In genomic region chr5:82365026-82365425, GRCh38 we compare ENCODE assay signal across 17 cellular contexts.
DNase-seq lines count a peak whose midpoint lies in the region; ATAC-seq and TF ChIP-seq lines count a peak whose summit lies in the region.
"Had no signal": no experiment of that assay in that cellular context is flagged by ENCODE, and none has a peak within 500 bp of the region (broad histone marks: within the 10 kb centered on the region; RNA-seq: fewer than 3 reads in every experiment).

No MANE protein-coding gene starts in this region.

- no peaks in the 10 kb centered on the region for H3K4me1 ChIP-seq in hepatocyte (ENCODE audit: insufficient read depth)
- H3K4me1 ChIP-seq in thoracic aorta (ENCODE audit: control insufficient read depth in 1 of 2, low read depth in 2 of 2), result peaks cover 5 to 40% of the 10 kb centered on the region in 2 donors
- H3K4me1 ChIP-seq in SJCRH30, result no peaks in the 10 kb centered on the region
- H3K4me1 ChIP-seq: vagina had no signal

- H3K79me2 ChIP-seq in hepatocyte, result no peaks in the 10 kb centered on the region

- 79% methylated on average over 4 of the region's 4 CpGs for WGBS in hepatocyte (ENCODE audit: low lambda C conversion rate, missing lambda C conversion rate)

- H3K27ac Mint-ChIP-seq in activated CD4-positive, alpha-beta T cell treated with anti-CD3 and anti-CD28 coated beads, Interleukin-2, amount 10 ng/mL, durations not matched to agents 24 days and 14 days, result no peak overlapping the region
- H3K27ac Mint-ChIP-seq in activated T-helper 1 cell treated with anti-CD3 and anti-CD28 coated beads, Interleukin-12 subunit alpha, Interleukin-12 subunit beta, Interleukin-2, Interleukin-4 antibody, amounts not matched to agents 30 ng/mL and 10 ng/mL and 1 ng/mL, durations not matched to agents 14 hours and 24 hours and 36 hours, result peak overlapping the region; percentile 68

- no peaks in the 10 kb centered on the region for H3K27me3 ChIP-seq in hepatocyte
- no peaks in the 10 kb centered on the region for H3K27me3 ChIP-seq in thoracic aorta (replicated peaks; ENCODE audit: insufficient read depth)
- no peaks in the 10 kb centered on the region for H3K27me3 ChIP-seq in SJCRH30
- H3K27me3 ChIP-seq: BLaER1 treated with 17β-estradiol and CSF1 and Interleukin-3, amounts not matched to agents 10 nM and 100 nM; vagina had no signal

- no peak for DNase-seq in activated CD4-positive, alpha-beta T cell treated with anti-CD3 and anti-CD28 coated beads, Interleukin-2, amount 10 ng/mL, durations not matched to agents 24 days and 14 days
- no peak for DNase-seq in activated CD4-positive, alpha-beta T cell treated with anti-CD3 and anti-CD28 coated beads, Interleukin-2, amount 50 U/mL, for 48 hours
- no peak for DNase-seq in activated T-helper 1 cell treated with anti-CD3 and anti-CD28 coated beads, Interleukin-12 subunit alpha, Interleukin-12 subunit beta, Interleukin-2, Interleukin-4 antibody, amounts not matched to agents 30 ng/mL and 10 ng/mL and 1 ng/mL, durations not matched to agents 14 hours and 24 hours and 36 hours (ENCODE audit: low spot score)
- no peak for DNase-seq in hepatocyte (ENCODE audit: low spot score)
- no peak for DNase-seq in thoracic aorta (ENCODE audit: low spot score)
- DNase-seq in SJCRH30, result no peak
- DNase-seq in caudate nucleus (lab: John Stamatoyannopoulos, UW), result no peak
- DNase-seq: activated CD8-positive, alpha-beta memory T cell treated with anti-CD3 and anti-CD28 coated beads for 24 hours; MM.1S; NCI-H1436 treated with DMSO at 0.1 percent for 48 hours had no signal

- H3K27ac ChIP-seq in hepatocyte (peak overlapping the region; percentile 86), thoracic aorta (peak overlapping the region; percentile 30 to 31), SJCRH30 (no peak overlapping the region), caudate nucleus (ENCODE audit: low read depth, low read length) (no peak overlapping the region)
- H3K27ac ChIP-seq: BLaER1 treated with 17β-estradiol and CSF1 and Interleukin-3, amounts not matched to agents 10 nM and 100 nM; neutrophil; vagina had no signal

- H3K4me2 ChIP-seq in hepatocyte, result no peak overlapping the region
- H3K4me2 ChIP-seq: BLaER1 treated with 17β-estradiol and CSF1 and Interleukin-3, amounts not matched to agents 10 nM and 100 nM had no signal

- H3K4me3 Mint-ChIP-seq in activated CD4-positive, alpha-beta T cell treated with anti-CD3 and anti-CD28 coated beads, Interleukin-2, amount 10 ng/mL, durations not matched to agents 24 days and 14 days, result peak overlapping the region; percentile 18
- H3K4me3 Mint-ChIP-seq in activated T-helper 1 cell treated with anti-CD3 and anti-CD28 coated beads, Interleukin-12 subunit alpha, Interleukin-12 subunit beta, Interleukin-2, Interleukin-4 antibody, amounts not matched to agents 30 ng/mL and 10 ng/mL and 1 ng/mL, durations not matched to agents 14 hours and 24 hours and 36 hours, result no peak overlapping the region
- H3K4me3 Mint-ChIP-seq: activated T-cell treated with anti-CD3 and anti-CD28 coated beads, Interleukin-2, amount 50 U/mL, for 4 hours had no signal

- H4K20me1 ChIP-seq in hepatocyte (ENCODE audit: insufficient read depth, poor library complexity, severe bottlenecking), result no peaks in the 10 kb centered on the region
- H4K20me1 ChIP-seq: BLaER1 treated with 17β-estradiol and CSF1 and Interleukin-3, amounts not matched to agents 10 nM and 100 nM had no signal

- no peak for TF ChIP-seq CTCF in hepatocyte (IDR thresholded peaks at IDR 0.05; ENCODE audit: poor library complexity)
- no peak for TF ChIP-seq CTCF in thoracic aorta (IDR thresholded peaks at IDR 0.05)

- peaks cover 5% of the 10 kb centered on the region for H3K36me3 Mint-ChIP-seq in activated CD4-positive, alpha-beta T cell treated with anti-CD3 and anti-CD28 coated beads, Interleukin-2, amount 10 ng/mL, durations not matched to agents 24 days and 14 days (ENCODE audit: low read depth)
- H3K36me3 Mint-ChIP-seq in activated T-helper 1 cell treated with anti-CD3 and anti-CD28 coated beads, Interleukin-12 subunit alpha, Interleukin-12 subunit beta, Interleukin-2, Interleukin-4 antibody, amounts not matched to agents 30 ng/mL and 10 ng/mL and 1 ng/mL, durations not matched to agents 14 hours and 24 hours and 36 hours (ENCODE audit: low read depth), result peaks cover 15% of the 10 kb centered on the region

- H3K4me1 Mint-ChIP-seq in activated CD4-positive, alpha-beta T cell treated with anti-CD3 and anti-CD28 coated beads, Interleukin-2, amount 10 ng/mL, durations not matched to agents 24 days and 14 days, result peaks cover 34% of the 10 kb centered on the region
- peaks cover 63% of the 10 kb centered on the region for H3K4me1 Mint-ChIP-seq in activated T-helper 1 cell treated with anti-CD3 and anti-CD28 coated beads, Interleukin-12 subunit alpha, Interleukin-12 subunit beta, Interleukin-2, Interleukin-4 antibody, amounts not matched to agents 30 ng/mL and 10 ng/mL and 1 ng/mL, durations not matched to agents 14 hours and 24 hours and 36 hours (ENCODE audit: low read depth)

- peaks cover 16% of the 10 kb centered on the region for H3K9me3 Mint-ChIP-seq in activated CD4-positive, alpha-beta T cell treated with anti-CD3 and anti-CD28 coated beads, Interleukin-2, amount 10 ng/mL, durations not matched to agents 24 days and 14 days
- peaks cover 6% of the 10 kb centered on the region for H3K9me3 Mint-ChIP-seq in activated T-helper 1 cell treated with anti-CD3 and anti-CD28 coated beads, Interleukin-12 subunit alpha, Interleukin-12 subunit beta, Interleukin-2, Interleukin-4 antibody, amounts not matched to agents 30 ng/mL and 10 ng/mL and 1 ng/mL, durations not matched to agents 14 hours and 24 hours and 36 hours
- H3K9me3 Mint-ChIP-seq: activated naive CD4-positive, alpha-beta T cell treated with anti-CD3 and anti-CD28 coated beads, Interleukin-2, amount 50 U/mL, for 72 hours; activated T-cell treated with anti-CD3 and anti-CD28 coated beads, Interleukin-2, amount 50 U/mL, for 4 hours had no signal

- no peaks in the 10 kb centered on the region for H3K9me2 ChIP-seq in hepatocyte (replicated peaks; ENCODE audit: insufficient read depth)

- ATAC-seq in thoracic aorta (ENCODE audit: insufficient number of reproducible peaks, low FRiP score, low read depth), result no peak
- ATAC-seq in GM21576 (IDR thresholded peaks at IDR 0.05; ENCODE audit: unreplicated experiment), result no peak

- H3K27me3 Mint-ChIP-seq in activated CD4-positive, alpha-beta T cell treated with anti-CD3 and anti-CD28 coated beads, Interleukin-2, amount 10 ng/mL, durations not matched to agents 24 days and 14 days, result no peaks in the 10 kb centered on the region
- H3K27me3 Mint-ChIP-seq in activated T-helper 1 cell treated with anti-CD3 and anti-CD28 coated beads, Interleukin-12 subunit alpha, Interleukin-12 subunit beta, Interleukin-2, Interleukin-4 antibody, amounts not matched to agents 30 ng/mL and 10 ng/mL and 1 ng/mL, durations not matched to agents 14 hours and 24 hours and 36 hours (ENCODE audit: insufficient read depth), result no peaks in the 10 kb centered on the region

- H3K36me3 ChIP-seq in hepatocyte (replicated peaks; ENCODE audit: insufficient read depth, low read depth) (no peaks in the 10 kb centered on the region), thoracic aorta (no peaks in the 10 kb centered on the region), SJCRH30 (no peaks in the 10 kb centered on the region)
- H3K36me3 ChIP-seq: BLaER1 treated with 17β-estradiol and CSF1 and Interleukin-3, amounts not matched to agents 10 nM and 100 nM; neutrophil; vagina had no signal

- H2AFZ ChIP-seq in hepatocyte, result peak overlapping the region; percentile 3

- H3K4me3 ChIP-seq in hepatocyte (no peak overlapping the region), thoracic aorta (no peak overlapping the region), SJCRH30 (no peak overlapping the region)
- H3K4me3 ChIP-seq: BLaER1 treated with 17β-estradiol and CSF1 and Interleukin-3, amounts not matched to agents 10 nM and 100 nM; mucosa of descending colon; vagina had no signal

- intact Hi-C loops in activated CD4-positive, alpha-beta T cell treated with anti-CD3 and anti-CD28 coated beads, Interleukin-2, amount 10 ng/mL, durations not matched to agents 24 days and 14 days (cut with micrococcal nuclease), result loop anchor here (1.0 to 10.0 kb wide), 4 partner anchors 8 to 520 kb away; no protein-coding TSS in a partner anchor
- intact Hi-C loops in activated T-helper 1 cell treated with anti-CD3 and anti-CD28 coated beads, Interleukin-12 subunit alpha, Interleukin-12 subunit beta, Interleukin-2, Interleukin-4 antibody, amounts not matched to agents 30 ng/mL and 10 ng/mL and 1 ng/mL, durations not matched to agents 14 hours and 24 hours and 36 hours (cut with micrococcal nuclease), result loop anchor here (1.0 to 2.0 kb wide), 3 partner anchors 8 to 312 kb away; no protein-coding TSS in a partner anchor

- H3K9me3 ChIP-seq in hepatocyte (ENCODE audit: low read depth) (no peaks in the 10 kb centered on the region), thoracic aorta (no peaks in the 10 kb centered on the region), SJCRH30 (replicated peaks) (no peaks in the 10 kb centered on the region)
- H3K9me3 ChIP-seq: BLaER1 treated with 17β-estradiol and CSF1 and Interleukin-3, amounts not matched to agents 10 nM and 100 nM; mucosa of descending colon; neutrophil; vagina had no signal

Comparison
In these comparisons a context has a peak if more than half of its experiments do, and no peak if none do; other contexts are left out.
1. H3K27ac ChIP-seq: peak in hepatocyte (single experiment) and thoracic aorta (2 of 2); none in SJCRH30 (single experiment) and caudate nucleus (single experiment).